ENCODE assay signal across 1 cellular context in the genomic region with DNA sequence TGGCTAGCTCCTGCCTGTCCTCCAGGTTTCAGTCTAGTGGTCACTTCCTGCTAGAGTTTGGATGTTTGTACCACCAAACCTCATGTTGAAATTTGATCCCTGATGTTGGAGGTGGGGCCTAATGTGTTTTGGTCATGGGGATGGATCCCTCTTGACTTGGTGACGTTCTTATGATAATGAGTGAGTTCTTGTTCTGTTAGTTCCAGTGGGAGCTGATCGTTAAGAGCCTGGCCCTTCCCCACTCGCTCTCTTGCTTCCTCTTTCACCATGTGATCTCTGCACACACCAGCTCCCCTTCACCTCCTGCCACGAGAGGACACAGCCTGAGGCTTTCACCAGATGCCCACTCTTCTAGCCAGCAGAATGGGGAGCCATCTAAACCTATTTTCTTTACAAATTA.
TF ChIP-seq lines count a peak whose summit lies in the region.

No MANE protein-coding gene starts in this region.

TF ChIP-seq in K562, 482 proteins besides CTCF, POLR2A, EP300 and RAD21 (continued from another document):
- TF ChIP-seq, protein P1, sequence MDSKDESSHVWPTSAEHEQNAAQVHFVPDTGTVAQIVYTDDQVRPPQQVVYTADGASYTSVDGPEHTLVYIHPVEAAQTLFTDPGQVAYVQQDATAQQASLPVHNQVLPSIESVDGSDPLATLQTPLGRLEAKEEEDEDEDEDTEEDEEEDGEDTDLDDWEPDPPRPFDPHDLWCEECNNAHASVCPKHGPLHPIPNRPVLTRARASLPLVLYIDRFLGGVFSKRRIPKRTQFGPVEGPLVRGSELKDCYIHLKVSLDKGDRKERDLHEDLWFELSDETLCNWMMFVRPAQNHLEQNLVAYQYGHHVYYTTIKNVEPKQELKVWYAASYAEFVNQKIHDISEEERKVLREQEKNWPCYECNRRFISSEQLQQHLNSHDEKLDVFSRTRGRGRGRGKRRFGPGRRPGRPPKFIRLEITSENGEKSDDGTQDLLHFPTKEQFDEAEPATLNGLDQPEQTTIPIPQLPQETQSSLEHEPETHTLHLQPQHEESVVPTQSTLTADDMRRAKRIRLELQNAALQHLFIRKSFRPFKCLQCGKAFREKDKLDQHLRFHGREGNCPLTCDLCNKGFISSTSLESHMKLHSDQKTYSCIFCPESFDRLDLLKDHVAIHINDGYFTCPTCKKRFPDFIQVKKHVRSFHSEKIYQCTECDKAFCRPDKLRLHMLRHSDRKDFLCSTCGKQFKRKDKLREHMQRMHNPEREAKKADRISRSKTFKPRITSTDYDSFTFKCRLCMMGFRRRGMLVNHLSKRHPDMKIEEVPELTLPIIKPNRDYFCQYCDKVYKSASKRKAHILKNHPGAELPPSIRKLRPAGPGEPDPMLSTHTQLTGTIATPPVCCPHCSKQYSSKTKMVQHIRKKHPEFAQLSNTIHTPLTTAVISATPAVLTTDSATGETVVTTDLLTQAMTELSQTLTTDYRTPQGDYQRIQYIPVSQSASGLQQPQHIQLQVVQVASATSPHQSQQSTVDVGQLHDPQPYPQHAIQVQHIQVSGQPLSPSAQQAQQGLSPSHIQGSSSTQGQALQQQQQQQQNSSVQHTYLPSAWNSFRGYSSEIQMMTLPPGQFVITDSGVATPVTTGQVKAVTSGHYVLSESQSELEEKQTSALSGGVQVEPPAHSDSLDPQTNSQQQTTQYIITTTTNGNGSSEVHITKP (IDR thresholded peaks at IDR 0.05; ENCODE audit: partially characterized antibody) = no peak
- no peak for TF ChIP-seq POLR3G (IDR thresholded peaks at IDR 0.05; ENCODE audit: extremely low read depth, insufficient read length, insufficient replicate concordance)
- TF ChIP-seq, protein P2, sequence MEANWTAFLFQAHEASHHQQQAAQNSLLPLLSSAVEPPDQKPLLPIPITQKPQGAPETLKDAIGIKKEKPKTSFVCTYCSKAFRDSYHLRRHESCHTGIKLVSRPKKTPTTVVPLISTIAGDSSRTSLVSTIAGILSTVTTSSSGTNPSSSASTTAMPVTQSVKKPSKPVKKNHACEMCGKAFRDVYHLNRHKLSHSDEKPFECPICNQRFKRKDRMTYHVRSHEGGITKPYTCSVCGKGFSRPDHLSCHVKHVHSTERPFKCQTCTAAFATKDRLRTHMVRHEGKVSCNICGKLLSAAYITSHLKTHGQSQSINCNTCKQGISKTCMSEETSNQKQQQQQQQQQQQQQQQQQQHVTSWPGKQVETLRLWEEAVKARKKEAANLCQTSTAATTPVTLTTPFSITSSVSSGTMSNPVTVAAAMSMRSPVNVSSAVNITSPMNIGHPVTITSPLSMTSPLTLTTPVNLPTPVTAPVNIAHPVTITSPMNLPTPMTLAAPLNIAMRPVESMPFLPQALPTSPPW (CRISPR knock-in tag; IDR thresholded peaks at IDR 0.05) = no peak
- TF ChIP-seq MCM7 (IDR thresholded peaks at IDR 0.05) = no peak
- TF ChIP-seq, protein P3, sequence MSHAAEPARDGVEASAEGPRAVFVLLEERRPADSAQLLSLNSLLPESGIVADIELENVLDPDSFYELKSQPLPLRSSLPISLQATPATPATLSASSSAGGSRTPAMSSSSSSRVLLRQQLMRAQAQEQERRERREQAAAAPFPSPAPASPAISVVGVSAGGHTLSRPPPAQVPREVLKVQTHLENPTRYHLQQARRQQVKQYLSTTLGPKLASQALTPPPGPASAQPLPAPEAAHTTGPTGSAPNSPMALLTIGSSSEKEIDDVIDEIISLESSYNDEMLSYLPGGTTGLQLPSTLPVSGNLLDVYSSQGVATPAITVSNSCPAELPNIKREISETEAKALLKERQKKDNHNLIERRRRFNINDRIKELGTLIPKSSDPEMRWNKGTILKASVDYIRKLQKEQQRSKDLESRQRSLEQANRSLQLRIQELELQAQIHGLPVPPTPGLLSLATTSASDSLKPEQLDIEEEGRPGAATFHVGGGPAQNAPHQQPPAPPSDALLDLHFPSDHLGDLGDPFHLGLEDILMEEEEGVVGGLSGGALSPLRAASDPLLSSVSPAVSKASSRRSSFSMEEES (CRISPR knock-in tag; IDR thresholded peaks at IDR 0.05) = no peak
- no peak for TF ChIP-seq CBX5 (IDR thresholded peaks at IDR 0.05; ENCODE audit: borderline replicate concordance, low read depth)
- TF ChIP-seq, protein P4, sequence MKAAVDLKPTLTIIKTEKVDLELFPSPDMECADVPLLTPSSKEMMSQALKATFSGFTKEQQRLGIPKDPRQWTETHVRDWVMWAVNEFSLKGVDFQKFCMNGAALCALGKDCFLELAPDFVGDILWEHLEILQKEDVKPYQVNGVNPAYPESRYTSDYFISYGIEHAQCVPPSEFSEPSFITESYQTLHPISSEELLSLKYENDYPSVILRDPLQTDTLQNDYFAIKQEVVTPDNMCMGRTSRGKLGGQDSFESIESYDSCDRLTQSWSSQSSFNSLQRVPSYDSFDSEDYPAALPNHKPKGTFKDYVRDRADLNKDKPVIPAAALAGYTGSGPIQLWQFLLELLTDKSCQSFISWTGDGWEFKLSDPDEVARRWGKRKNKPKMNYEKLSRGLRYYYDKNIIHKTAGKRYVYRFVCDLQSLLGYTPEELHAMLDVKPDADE (conservative IDR thresholded peaks at IDR 0.05; ENCODE audit: control insufficient read depth, low read depth, low read length) = no peak
